In the genomic region with DNA sequence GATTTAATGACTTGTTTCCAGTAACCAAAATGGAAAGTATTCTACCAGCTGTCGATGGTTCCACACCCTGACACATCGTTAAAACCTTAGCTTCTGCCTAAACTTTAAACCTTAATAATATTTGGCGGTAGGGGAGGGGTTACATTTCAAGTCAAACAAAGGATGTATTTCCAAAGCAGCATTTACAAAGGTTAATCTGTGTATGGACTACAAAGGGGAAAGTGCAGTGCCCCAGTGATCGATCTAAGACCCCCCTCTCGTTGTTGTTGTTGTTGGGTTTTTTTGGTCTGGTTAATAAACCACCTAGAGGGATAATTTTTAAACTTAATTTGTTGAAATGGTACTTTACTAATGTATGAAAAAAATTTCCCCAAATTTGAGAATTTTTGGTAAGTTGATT, we compare ENCODE assay signal across 15 cellular contexts. TPM values are rescaled to one million over a fixed set of nuclear protein-coding genes. Genes with fewer than 3 reads are reported as not detected.
DNase-seq lines count a peak whose midpoint lies in the region; ATAC-seq and TF ChIP-seq lines count a peak whose summit lies in the region.
"Had no signal": no experiment of that assay in that cellular context is flagged by ENCODE, and none has a peak within 500 bp of the region (broad histone marks: within the 10 kb centered on the region; RNA-seq: fewer than 3 reads in every experiment).

No MANE protein-coding gene starts in this region.

- WGBS in smooth muscle cell (ENCODE audit: low lambda C conversion rate): 57% methylated on average over 5 of the region's 5 CpGs

- H3K27ac ChIP-seq in GM23338 (ENCODE audit: low read depth) (no peak overlapping the region), smooth muscle cell (ENCODE audit: low read depth) (no peak overlapping the region)

- H3K9me3 Mint-ChIP-seq in GM23338: no peaks in the 10 kb centered on the region
- H3K9me3 Mint-ChIP-seq: activated CD4-positive, alpha-beta T cell treated with anti-CD3 and anti-CD28 coated beads, Interleukin-2, amount 10 ng/mL, durations not matched to agents 24 days and 14 days; activated T-helper 1 cell treated with anti-CD3 and anti-CD28 coated beads, Interleukin-12 subunit alpha, Interleukin-12 subunit beta, Interleukin-2, Interleukin-4 antibody, amounts not matched to agents 30 ng/mL and 10 ng/mL and 1 ng/mL, durations not matched to agents 14 hours and 24 hours and 36 hours had no signal

- H3K9me3 ChIP-seq in adipocyte (ENCODE audit: control insufficient read depth, low read length) (no peaks in the 10 kb centered on the region), iPS-18c (ENCODE audit: control insufficient read depth, insufficient read depth, low read length) (no peaks in the 10 kb centered on the region), smooth muscle cell (replicated peaks; ENCODE audit: low read depth) (no peaks in the 10 kb centered on the region)

- H3K36me3 Mint-ChIP-seq in GM23338 (ENCODE audit: low read depth): no peaks in the 10 kb centered on the region

- H4K20me1 ChIP-seq in GM23338 (replicated peaks; ENCODE audit: insufficient read depth): no peaks in the 10 kb centered on the region
- no peaks in the 10 kb centered on the region for H4K20me1 ChIP-seq in smooth muscle cell (ENCODE audit: low read depth)

- H3K36me3 ChIP-seq in GM23338 (ENCODE audit: insufficient read depth) (no peaks in the 10 kb centered on the region), adipocyte (ENCODE audit: control insufficient read depth, insufficient read depth, low read length, severe bottlenecking) (no peaks in the 10 kb centered on the region), smooth muscle cell (ENCODE audit: low read depth) (no peaks in the 10 kb centered on the region)

- TF ChIP-seq CTCF in GM23338 (conservative IDR thresholded peaks at IDR 0.05; ENCODE audit: low read depth in 2 of 2) (no peak), smooth muscle cell (IDR thresholded peaks at IDR 0.05; ENCODE audit: borderline replicate concordance, insufficient read depth, poor library complexity, severe bottlenecking) (no peak), GM10266 (IDR thresholded peaks at IDR 0.05; ENCODE audit: control insufficient read depth, insufficient read depth, low read depth, missing control alignments) (no peak)

- H3K4me1 Mint-ChIP-seq in GM23338: peaks cover 10% of the 10 kb centered on the region; the same call in 2 of the 3 replicates

- H2AFZ ChIP-seq in GM23338 (peak overlapping the region; percentile 100), smooth muscle cell (ENCODE audit: low read depth) (peak overlapping the region; percentile 97)

- H3K4me1 ChIP-seq in GM23338 (ENCODE audit: insufficient read depth) (peaks cover 35% of the 10 kb centered on the region), adipocyte (ENCODE audit: control insufficient read depth, insufficient read depth, low read length) (peaks cover 38% of the 10 kb centered on the region), smooth muscle cell (ENCODE audit: low read depth) (peaks cover 5% of the 10 kb centered on the region)

- H3K4me3 Mint-ChIP-seq in GM23338: no peak overlapping the region; the same call in 2 of the 3 replicates

- H3K4me2 ChIP-seq in GM23338 (peak overlapping the region; percentile 95), smooth muscle cell (peak overlapping the region; percentile 97)

- H3F3A ChIP-seq in GM23338 (replicated peaks; ENCODE audit: low read depth): no peaks in the 10 kb centered on the region; the same call in 1 of the 2 replicates
- H3F3A ChIP-seq in smooth muscle cell (ENCODE audit: low read depth): peaks cover 4% of the 10 kb centered on the region

- H3K4me3 ChIP-seq in GM23338 (peak overlapping the region; percentile 92), adipocyte (ENCODE audit: low read length) (peak overlapping the region; percentile 87), iPS-18c (ENCODE audit: insufficient read depth, low read depth, low read length) (peak overlapping the region; percentile 94; the same call in 1 of the 2 replicates), smooth muscle cell (peak overlapping the region; percentile 75)

- no peaks in the 10 kb centered on the region for H3K9me2 ChIP-seq in GM23338 (ENCODE audit: insufficient read depth)

- H3K79me2 ChIP-seq in GM23338 (replicated peaks; ENCODE audit: insufficient read depth) (peaks cover 26% of the 10 kb centered on the region), smooth muscle cell (ENCODE audit: low read depth) (no peaks in the 10 kb centered on the region)

- H3K27me3 ChIP-seq in GM23338 (ENCODE audit: insufficient read depth) (no peaks in the 10 kb centered on the region), adipocyte (replicated peaks; ENCODE audit: control insufficient read depth, insufficient read depth, low read length) (no peaks in the 10 kb centered on the region), smooth muscle cell (ENCODE audit: low read depth) (peaks cover 7% of the 10 kb centered on the region)

- H3K27me3 Mint-ChIP-seq in GM23338 (ENCODE audit: insufficient read depth, low read depth, poor library complexity): peaks cover 6% of the 10 kb centered on the region

- H3K9ac ChIP-seq in adipocyte (ENCODE audit: low read length) (peak overlapping the region; percentile 89), smooth muscle cell (ENCODE audit: low read depth) (no peak overlapping the region)

- ATAC-seq in GM23338: no peak
- ATAC-seq: effector memory CD8-positive, alpha-beta T cell had no signal

- H3K27ac Mint-ChIP-seq in GM23338: no peak overlapping the region
- H3K27ac Mint-ChIP-seq: activated CD4-positive, alpha-beta T cell treated with anti-CD3 and anti-CD28 coated beads, Interleukin-2, amount 10 ng/mL, durations not matched to agents 24 days and 14 days; activated T-helper 1 cell treated with anti-CD3 and anti-CD28 coated beads, Interleukin-12 subunit alpha, Interleukin-12 subunit beta, Interleukin-2, Interleukin-4 antibody, amounts not matched to agents 30 ng/mL and 10 ng/mL and 1 ng/mL, durations not matched to agents 14 hours and 24 hours and 36 hours; effector memory CD8-positive, alpha-beta T cell; T-helper 1 cell treated with Interleukin-12 subunit alpha and Interleukin-12 subunit beta and Interleukin-4 antibody, amounts not matched to agents 30 μg/mL and 1 μg/mL, for 36 hours had no signal

- DNase-seq in GM23338 (ENCODE audit: low spot score) (no peak), adipocyte (ENCODE audit: low read depth) (no peak), smooth muscle cell (lab: John Stamatoyannopoulos, UW; ENCODE audit: unreplicated experiment) (no peak), NCI-H1930 (lab: John Stamatoyannopoulos, UW) (no peak), GM10266 (ENCODE audit: extremely low spot score) (no peak)
- DNase-seq in activated CD4-positive, alpha-beta T cell treated with anti-CD3 and anti-CD28 coated beads, Interleukin-2, amount 50 U/mL, for 1 hour: no peak
- DNase-seq in activated CD4-positive, alpha-beta T cell treated with anti-CD3 and anti-CD28 coated beads for 4 hours: no peak
- DNase-seq: activated CD4-positive, alpha-beta T cell treated with anti-CD3 and anti-CD28 coated beads, Interleukin-2, amount 10 ng/mL, durations not matched to agents 24 days and 14 days; aorta; effector memory CD8-positive, alpha-beta T cell; stimulated activated CD4-positive, alpha-beta T cell treated with anti-CD3 and anti-CD28 coated beads, Interleukin-2, amount 100 ng/mL, for 24 hours had no signal

TF ChIP-seq in GM23338, 12 proteins besides CTCF, POLR2A, EP300 and RAD21 (continues in another document):
- TF ChIP-seq EZH2phosphoT487 (IDR thresholded peaks at IDR 0.05; ENCODE audit: unreplicated experiment): no peak
- TF ChIP-seq STAT1 (IDR thresholded peaks at IDR 0.05; ENCODE audit: unreplicated experiment): no peak
- TF ChIP-seq NANOG (IDR thresholded peaks at IDR 0.05; ENCODE audit: borderline replicate concordance): no peak
- TF ChIP-seq JUNB (IDR thresholded peaks at IDR 0.05; ENCODE audit: unreplicated experiment): no peak

RNA-seq across cellular contexts. Expression of a gene that starts 1.1 kb away (rescaled TPM):
- total RNA-seq in GM23338 (2014; rRNA removed; shearing (Covaris generic)): 20.9 and 22.0 TPM in 2 replicates
- polyA plus RNA-seq in GM23338 (2016; fragmentation: Nextera tagmentation; extraction: Ambion mirVana) (10.4 and 13.1 TPM in 2 replicates), smooth muscle cell (0.28 TPM in 1 of 2 replicates, not detected in the other)
- 0.58 and 1.0 TPM in 2 replicates for total RNA-seq in smooth muscle cell
- total RNA-seq: activated CD4-positive, alpha-beta T cell treated with anti-CD3 and anti-CD28 coated beads, Interleukin-2, amount 10 ng/mL, durations not matched to agents 24 days and 14 days; activated T-helper 1 cell treated with anti-CD3 and anti-CD28 coated beads, Interleukin-12 subunit alpha, Interleukin-12 subunit beta, Interleukin-2, Interleukin-4 antibody, amounts not matched to agents 30 ng/mL and 10 ng/mL and 1 ng/mL, durations not matched to agents 14 hours and 24 hours and 36 hours; OCI-LY7 had no signal

RNA-seq across cellular contexts. Expression of a gene that starts 34.5 kb away (rescaled TPM):
- total RNA-seq in GM23338 (2014; rRNA removed; shearing (Covaris generic)): 7.9 and 11.2 TPM in 2 replicates
- 3.1 and 4.9 TPM in 2 replicates for polyA plus RNA-seq in GM23338 (2016; fragmentation: Nextera tagmentation; extraction: Ambion mirVana)
- 2.6 and 8.7 TPM in 2 replicates for total RNA-seq in smooth muscle cell
- 0.97 TPM in 1 of 2 replicates, not detected in the other for polyA plus RNA-seq in smooth muscle cell
- total RNA-seq: activated CD4-positive, alpha-beta T cell treated with anti-CD3 and anti-CD28 coated beads, Interleukin-2, amount 10 ng/mL, durations not matched to agents 24 days and 14 days; activated T-helper 1 cell treated with anti-CD3 and anti-CD28 coated beads, Interleukin-12 subunit alpha, Interleukin-12 subunit beta, Interleukin-2, Interleukin-4 antibody, amounts not matched to agents 30 ng/mL and 10 ng/mL and 1 ng/mL, durations not matched to agents 14 hours and 24 hours and 36 hours; OCI-LY7 had no signal

RNA-seq across cellular contexts. Expression of a gene that starts 56.2 kb away (rescaled TPM):
- total RNA-seq in GM23338 (2014; rRNA removed; shearing (Covaris generic)): 14.7 and 17.1 TPM in 2 replicates
- 14.9 and 15.0 TPM in 2 replicates for polyA plus RNA-seq in GM23338 (2016; fragmentation: Nextera tagmentation; extraction: Ambion mirVana)
- total RNA-seq in smooth muscle cell: 2.1 and 6.9 TPM in 2 replicates
- 0.48 and 0.93 TPM in 2 replicates for polyA plus RNA-seq in smooth muscle cell
- total RNA-seq: OCI-LY7 had no signal

Comparison
In these comparisons a context has a peak if more than half of its experiments do, and no peak if none do; other contexts are left out.
1. RNA of a gene that starts 1.1 kb away (total RNA-seq): 20.9 to 22.0 TPM in GM23338; 0.58 to 1.0 TPM in smooth muscle cell; every median in the first group is over 10 times any median in the second.
2. Peak in every context shown above with its lines, with median percentiles within 50 percentile points of each other: H3K4me3 ChIP-seq.